Comparison of ENCODE assay signal across 23 cellular contexts in the genomic region with DNA sequence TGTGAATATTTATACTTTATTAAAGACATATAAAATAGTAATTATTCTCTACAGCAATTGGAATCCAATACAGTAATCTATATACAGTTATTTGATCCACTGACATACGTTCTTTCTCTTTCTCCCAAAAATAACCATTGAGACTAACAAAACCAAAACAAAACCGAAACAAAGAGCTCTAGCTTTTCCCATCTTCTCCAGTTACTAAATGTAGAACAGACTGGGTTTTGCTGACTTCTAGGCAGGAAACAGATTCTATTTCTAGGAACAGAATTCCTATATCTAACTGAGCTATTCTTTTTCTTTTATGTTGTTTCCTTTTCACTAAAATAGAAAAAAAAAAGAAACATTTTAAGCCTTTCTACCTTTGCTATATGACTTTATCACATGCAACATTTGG.
A peak's percentile ranks its signal among the peaks of the same experiment; 100 is the strongest.
DNase-seq lines count a peak whose midpoint lies in the region; ATAC-seq and TF ChIP-seq lines count a peak whose summit lies in the region.
"Had no signal": no experiment of that assay in that cellular context is flagged by ENCODE, and none has a peak within 500 bp of the region (broad histone marks: within the 10 kb centered on the region; RNA-seq: fewer than 3 reads in every experiment).

No MANE protein-coding gene starts in this region.

- DNase-seq in CD4-positive, alpha-beta T cell = no peak
- peak; percentile 37 for DNase-seq in MM.1S
- DNase-seq in choroid plexus epithelial cell (ENCODE audit: low read depth) = peak; percentile 52
- no peak for DNase-seq in COLO829 (ENCODE audit: low spot score)
- DNase-seq in NCI-H128 (lab: John Stamatoyannopoulos, UW; ENCODE audit: unreplicated experiment) = no peak
- DNase-seq in DMS114 treated with DMSO at 0.1 percent for 48 hours (lab: John Stamatoyannopoulos, UW; ENCODE audit: unreplicated experiment) = no peak
- DNase-seq: activated CD4-positive, alpha-beta T cell treated with anti-CD3 and anti-CD28 coated beads, Interleukin-2, amount 10 ng/mL, durations not matched to agents 24 days and 14 days; Caco-2; glutamatergic neuron; GM23248; Kasumi-1; NCI-H2029; NCI-H446; PC-3; posterior cingulate gyrus; SHP77 treated with DMSO at 0.1 percent for 48 hours; testis had no signal

- H3K4me1 Mint-ChIP-seq in CD4-positive, alpha-beta T cell (ENCODE audit: low read depth) = peaks cover 52% of the 10 kb centered on the region
- peaks cover 18% of the 10 kb centered on the region for H3K4me1 Mint-ChIP-seq in nephron

- no peaks in the 10 kb centered on the region for H3K9me3 Mint-ChIP-seq in CD4-positive, alpha-beta T cell
- peaks cover 18% of the 10 kb centered on the region for H3K9me3 Mint-ChIP-seq in nephron
- H3K9me3 Mint-ChIP-seq: natural killer cell treated with Interleukin-12 subunit alpha and Interleukin-12 subunit beta and Interleukin-15 and Interleukin-18, amount 100 ng/mL, for 72 hours; stimulated activated effector memory CD8-positive, alpha-beta T cell treated with anti-CD3 and anti-CD28 coated beads, Interleukin-12 subunit alpha, Interleukin-12 subunit beta, amount 100 ng/mL, for 72 hours had no signal

- peak overlapping the region; percentile 38 for H3K27ac Mint-ChIP-seq in CD4-positive, alpha-beta T cell
- H3K27ac Mint-ChIP-seq in nephron = peak overlapping the region; percentile 15 to 71 (median 49)
- H3K27ac Mint-ChIP-seq: activated CD4-positive, alpha-beta T cell treated with anti-CD3 and anti-CD28 coated beads, Interleukin-2, amount 10 ng/mL, durations not matched to agents 24 days and 14 days; natural killer cell treated with Interleukin-12 subunit alpha and Interleukin-12 subunit beta and Interleukin-15 and Interleukin-18, amount 100 ng/mL, for 72 hours; stimulated activated effector memory CD8-positive, alpha-beta T cell treated with anti-CD3 and anti-CD28 coated beads, Interleukin-12 subunit alpha, Interleukin-12 subunit beta, amount 100 ng/mL, for 72 hours had no signal

- H3K4me3 Mint-ChIP-seq in CD4-positive, alpha-beta T cell = no peak overlapping the region
- no peak overlapping the region for H3K4me3 Mint-ChIP-seq in nephron
- H3K4me3 Mint-ChIP-seq: activated CD4-positive, alpha-beta T cell treated with anti-CD3 and anti-CD28 coated beads, Interleukin-2, amount 10 ng/mL, durations not matched to agents 24 days and 14 days; activated naive CD8-positive, alpha-beta T cell; mesothelial cell of epicardium; natural killer cell treated with Interleukin-12 subunit alpha and Interleukin-12 subunit beta and Interleukin-15 and Interleukin-18, amount 100 ng/mL, for 72 hours; stimulated activated effector memory CD8-positive, alpha-beta T cell treated with anti-CD3 and anti-CD28 coated beads, Interleukin-12 subunit alpha, Interleukin-12 subunit beta, amount 100 ng/mL, for 72 hours had no signal

- intact Hi-C loops in CD4-positive, alpha-beta T cell (cut with DNase I, micrococcal nuclease) = no loop called here

- H3K27me3 ChIP-seq in CD4-positive, alpha-beta T cell (ENCODE audit: control insufficient read depth, insufficient read depth, low read length) = no peaks in the 10 kb centered on the region
- H3K27me3 ChIP-seq in MM.1S (replicated peaks; ENCODE audit: insufficient read depth, low read length) = no peaks in the 10 kb centered on the region
- H3K27me3 ChIP-seq: esophagus muscularis mucosa, testis had no signal

- POLR2A ChIA-PET in CD4-positive, alpha-beta T cell (lab: Charles Lee) = interaction anchor here (1.1 to 1.6 kb wide), 2 partner anchors 35 to 317 kb away, joined by 3 read pairs; a partner anchor contains a TSS

- H3K4me3 ChIP-seq in MM.1S (ENCODE audit: low read length) (no peak overlapping the region), choroid plexus epithelial cell (ENCODE audit: low read depth, low read length) (no peak overlapping the region)
- H3K4me3 ChIP-seq: esophagus muscularis mucosa, GM23248, testis had no signal

- H3K27me3 Mint-ChIP-seq in CD4-positive, alpha-beta T cell = no peaks in the 10 kb centered on the region
- no peaks in the 10 kb centered on the region for H3K27me3 Mint-ChIP-seq in nephron (ENCODE audit: low read depth)
- H3K27me3 Mint-ChIP-seq: activated CD4-positive, alpha-beta T cell treated with anti-CD3 and anti-CD28 coated beads, Interleukin-2, amount 10 ng/mL, durations not matched to agents 24 days and 14 days; activated naive CD8-positive, alpha-beta T cell; natural killer cell treated with Interleukin-12 subunit alpha and Interleukin-12 subunit beta and Interleukin-15 and Interleukin-18, amount 100 ng/mL, for 72 hours had no signal

- peaks cover 13% of the 10 kb centered on the region for H3F3A ChIP-seq in MM.1S (ENCODE audit: insufficient read depth, low read length)

- H3K36me3 Mint-ChIP-seq in CD4-positive, alpha-beta T cell (ENCODE audit: low read depth) = peaks cover 46% of the 10 kb centered on the region
- H3K36me3 Mint-ChIP-seq in nephron (ENCODE audit: low read depth) = peaks cover 35% of the 10 kb centered on the region

- no peaks in the 10 kb centered on the region for H3K36me3 ChIP-seq in MM.1S (replicated peaks; ENCODE audit: insufficient read depth, low read length)
- H3K36me3 ChIP-seq: esophagus muscularis mucosa had no signal

- H3K27ac ChIP-seq in CD4-positive, alpha-beta T cell (ENCODE audit: low read depth, low read length) = no peak overlapping the region
- H3K27ac ChIP-seq in MM.1S (ENCODE audit: low read length) = no peak overlapping the region
- H3K27ac ChIP-seq: esophagus muscularis mucosa, GM23248, testis had no signal

- no peaks in the 10 kb centered on the region for H3K79me2 ChIP-seq in MM.1S (ENCODE audit: low read length)

- no peaks in the 10 kb centered on the region for H3K9me2 ChIP-seq in MM.1S (replicated peaks; ENCODE audit: insufficient read depth, low read length)

- peak overlapping the region; percentile 63 for H3K4me2 ChIP-seq in MM.1S (ENCODE audit: low read depth, low read length)

- no peak for ATAC-seq in CD4-positive, alpha-beta T cell (ENCODE audit: poor library complexity)
- ATAC-seq: natural killer cell treated with Interleukin-12 subunit alpha and Interleukin-12 subunit beta and Interleukin-15 and Interleukin-18, amount 100 ng/mL, for 72 hours; PC-3; stimulated activated effector memory CD8-positive, alpha-beta T cell treated with anti-CD3 and anti-CD28 coated beads, Interleukin-12 subunit alpha, Interleukin-12 subunit beta, amount 100 ng/mL, for 72 hours had no signal

- H4K20me1 ChIP-seq in MM.1S (ENCODE audit: insufficient read depth, low read length) = no peaks in the 10 kb centered on the region

- H3K4me1 ChIP-seq in MM.1S (ENCODE audit: low read length) = peaks cover 21% of the 10 kb centered on the region
- H3K4me1 ChIP-seq: testis had no signal

- no peak overlapping the region for H2AFZ ChIP-seq in MM.1S (ENCODE audit: low read length)
- H2AFZ ChIP-seq: GM23248 had no signal

- no peak for TF ChIP-seq CTCF in CD4-positive, alpha-beta T cell (IDR thresholded peaks at IDR 0.05)
- TF ChIP-seq CTCF in MM.1S (IDR thresholded peaks at IDR 0.05; ENCODE audit: low read length) (no peak), choroid plexus epithelial cell (conservative IDR thresholded peaks at IDR 0.05; ENCODE audit: low read depth, low read length) (no peak), nephron (IDR thresholded peaks at IDR 0.05; ENCODE audit: unreplicated experiment in 3 of 3) (no peak)

- no peaks in the 10 kb centered on the region for H3K9me3 ChIP-seq in CD4-positive, alpha-beta T cell (ENCODE audit: control insufficient read depth, low read length)
- no peaks in the 10 kb centered on the region for H3K9me3 ChIP-seq in MM.1S (replicated peaks; ENCODE audit: insufficient read depth, low read length)
- H3K9me3 ChIP-seq: esophagus muscularis mucosa, testis had no signal

- CTCF ChIA-PET in CD4-positive, alpha-beta T cell (lab: Charles Lee) = no interaction called here

- no peak overlapping the region for H3K9ac ChIP-seq in MM.1S (ENCODE audit: low read length)
- H3K9ac ChIP-seq: GM23248 had no signal

Comparison
In these comparisons a context has a peak if more than half of its experiments do, and no peak if none do; other contexts are left out.
1. DNase-seq: peak in MM.1S (single experiment) and choroid plexus epithelial cell (single experiment); none in CD4-positive, alpha-beta T cell (0 of 10), COLO829 (single experiment), NCI-H128 (single experiment) and DMS114 treated with DMSO at 0.1 percent for 48 hours (single experiment).